In genomic region chr12:125983094-125983783, GRCh38 we compare ENCODE assay signal across 8 cellular contexts.
A peak's percentile ranks its signal among the peaks of the same experiment; 100 is the strongest.
DNase-seq lines count a peak whose midpoint lies in the region; ATAC-seq, FAIRE-seq and TF ChIP-seq lines count a peak whose summit lies in the region.

No MANE protein-coding gene starts in this region.

- intact Hi-C loops in heart right ventricle (cut with DNase I) (no loop called here), pancreas (cut with DNase I) (no loop called here)

- H3K4me1 ChIP-seq in heart right ventricle = peaks cover 0 to 13% (median 3%) of the 10 kb centered on the region in 9 donors
- H3K4me1 ChIP-seq in pancreas = no peaks in the 10 kb centered on the region

- DNase-seq in GOT3 (lab: John Stamatoyannopoulos, UW) (peak; percentile 66), RPMI8226 (peak; percentile 85), heart right ventricle (peak in 1 of 2 donors; percentile 11), pancreas (peak; percentile 17 to 91 (median 80)), NCI-H345 (lab: John Stamatoyannopoulos, UW) (no peak), D341Med (ENCODE audit: low spot score) (no peak), hippocampal formation (lab: John Stamatoyannopoulos, UW) (no peak)
- no peak for DNase-seq in effector CD8-positive, alpha-beta T cell (lab: John Stamatoyannopoulos, UW)

- peaks cover 0 to 5% (median 0%) of the 10 kb centered on the region in 11 donors for H3K9me3 ChIP-seq in heart right ventricle
- H3K9me3 ChIP-seq in pancreas = no peaks in the 10 kb centered on the region

- no peak for FAIRE-seq in pancreas (lab: Jason Lieb, UNC)

- H3K27ac ChIP-seq in heart right ventricle (no peak overlapping the region), pancreas (peak overlapping the region in 3 of 4 donors; percentile 41 to 68 (median 55))

- H3K4me3 ChIP-seq in heart right ventricle (peak overlapping the region in 9 of 10 donors; percentile 11 to 46 (median 38)), pancreas (peak overlapping the region; percentile 38 to 53 (median 45))

- TF ChIP-seq CTCF in heart right ventricle (IDR thresholded peaks at IDR 0.05) (no peak), pancreas (IDR thresholded peaks at IDR 0.05) (no peak)

- peak in 6 of 8 donors; percentile 11 to 82 (median 40) for ATAC-seq in heart right ventricle
- peak; percentile 88 to 93 (median 92) for ATAC-seq in pancreas

- H3K36me3 ChIP-seq in heart right ventricle (no peaks in the 10 kb centered on the region), pancreas (no peaks in the 10 kb centered on the region)

- WGBS in heart right ventricle, 2 donors = 0 to 2% methylated on average over 21 to 24 of the region's 24 CpGs
- 3 to 5% methylated on average over 23 to 24 of the region's 24 CpGs for WGBS in pancreas, 2 donors

- peaks cover 0 to 47% (median 37%) of the 10 kb centered on the region in 7 donors for H3K27me3 ChIP-seq in heart right ventricle
- no peaks in the 10 kb centered on the region for H3K27me3 ChIP-seq in pancreas

Comparison
In these comparisons a context has a peak if more than half of its experiments do, and no peak if none do; other contexts are left out.
1. DNase-seq: peak in GOT3 (single experiment), RPMI8226 (single experiment) and pancreas (6 of 6); none in NCI-H345 (single experiment), D341Med (single experiment), hippocampal formation (0 of 2) and effector CD8-positive, alpha-beta T cell (single experiment).
2. H3K27ac ChIP-seq: peak in pancreas (3 of 4); none in heart right ventricle (0 of 10).